In genomic region chr1:43908858-43909257, GRCh38 we compare ENCODE assay signal across 1 cellular context.
TF ChIP-seq lines count a peak whose summit lies in the region.

No MANE protein-coding gene starts in this region.

TF ChIP-seq in GM23338, 12 proteins besides CTCF, POLR2A, EP300 and RAD21 (continued from another document):
- no peak for TF ChIP-seq EZH2 (IDR thresholded peaks at IDR 0.05; ENCODE audit: low read depth, unreplicated experiment)
- TF ChIP-seq NANOG (IDR thresholded peaks at IDR 0.05; ENCODE audit: borderline replicate concordance), result no peak
- TF ChIP-seq, protein P1, sequence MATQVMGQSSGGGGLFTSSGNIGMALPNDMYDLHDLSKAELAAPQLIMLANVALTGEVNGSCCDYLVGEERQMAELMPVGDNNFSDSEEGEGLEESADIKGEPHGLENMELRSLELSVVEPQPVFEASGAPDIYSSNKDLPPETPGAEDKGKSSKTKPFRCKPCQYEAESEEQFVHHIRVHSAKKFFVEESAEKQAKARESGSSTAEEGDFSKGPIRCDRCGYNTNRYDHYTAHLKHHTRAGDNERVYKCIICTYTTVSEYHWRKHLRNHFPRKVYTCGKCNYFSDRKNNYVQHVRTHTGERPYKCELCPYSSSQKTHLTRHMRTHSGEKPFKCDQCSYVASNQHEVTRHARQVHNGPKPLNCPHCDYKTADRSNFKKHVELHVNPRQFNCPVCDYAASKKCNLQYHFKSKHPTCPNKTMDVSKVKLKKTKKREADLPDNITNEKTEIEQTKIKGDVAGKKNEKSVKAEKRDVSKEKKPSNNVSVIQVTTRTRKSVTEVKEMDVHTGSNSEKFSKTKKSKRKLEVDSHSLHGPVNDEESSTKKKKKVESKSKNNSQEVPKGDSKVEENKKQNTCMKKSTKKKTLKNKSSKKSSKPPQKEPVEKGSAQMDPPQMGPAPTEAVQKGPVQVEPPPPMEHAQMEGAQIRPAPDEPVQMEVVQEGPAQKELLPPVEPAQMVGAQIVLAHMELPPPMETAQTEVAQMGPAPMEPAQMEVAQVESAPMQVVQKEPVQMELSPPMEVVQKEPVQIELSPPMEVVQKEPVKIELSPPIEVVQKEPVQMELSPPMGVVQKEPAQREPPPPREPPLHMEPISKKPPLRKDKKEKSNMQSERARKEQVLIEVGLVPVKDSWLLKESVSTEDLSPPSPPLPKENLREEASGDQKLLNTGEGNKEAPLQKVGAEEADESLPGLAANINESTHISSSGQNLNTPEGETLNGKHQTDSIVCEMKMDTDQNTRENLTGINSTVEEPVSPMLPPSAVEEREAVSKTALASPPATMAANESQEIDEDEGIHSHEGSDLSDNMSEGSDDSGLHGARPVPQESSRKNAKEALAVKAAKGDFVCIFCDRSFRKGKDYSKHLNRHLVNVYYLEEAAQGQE (IDR thresholded peaks at IDR 0.05; ENCODE audit: unreplicated experiment), result no peak
- TF ChIP-seq, protein P2, sequence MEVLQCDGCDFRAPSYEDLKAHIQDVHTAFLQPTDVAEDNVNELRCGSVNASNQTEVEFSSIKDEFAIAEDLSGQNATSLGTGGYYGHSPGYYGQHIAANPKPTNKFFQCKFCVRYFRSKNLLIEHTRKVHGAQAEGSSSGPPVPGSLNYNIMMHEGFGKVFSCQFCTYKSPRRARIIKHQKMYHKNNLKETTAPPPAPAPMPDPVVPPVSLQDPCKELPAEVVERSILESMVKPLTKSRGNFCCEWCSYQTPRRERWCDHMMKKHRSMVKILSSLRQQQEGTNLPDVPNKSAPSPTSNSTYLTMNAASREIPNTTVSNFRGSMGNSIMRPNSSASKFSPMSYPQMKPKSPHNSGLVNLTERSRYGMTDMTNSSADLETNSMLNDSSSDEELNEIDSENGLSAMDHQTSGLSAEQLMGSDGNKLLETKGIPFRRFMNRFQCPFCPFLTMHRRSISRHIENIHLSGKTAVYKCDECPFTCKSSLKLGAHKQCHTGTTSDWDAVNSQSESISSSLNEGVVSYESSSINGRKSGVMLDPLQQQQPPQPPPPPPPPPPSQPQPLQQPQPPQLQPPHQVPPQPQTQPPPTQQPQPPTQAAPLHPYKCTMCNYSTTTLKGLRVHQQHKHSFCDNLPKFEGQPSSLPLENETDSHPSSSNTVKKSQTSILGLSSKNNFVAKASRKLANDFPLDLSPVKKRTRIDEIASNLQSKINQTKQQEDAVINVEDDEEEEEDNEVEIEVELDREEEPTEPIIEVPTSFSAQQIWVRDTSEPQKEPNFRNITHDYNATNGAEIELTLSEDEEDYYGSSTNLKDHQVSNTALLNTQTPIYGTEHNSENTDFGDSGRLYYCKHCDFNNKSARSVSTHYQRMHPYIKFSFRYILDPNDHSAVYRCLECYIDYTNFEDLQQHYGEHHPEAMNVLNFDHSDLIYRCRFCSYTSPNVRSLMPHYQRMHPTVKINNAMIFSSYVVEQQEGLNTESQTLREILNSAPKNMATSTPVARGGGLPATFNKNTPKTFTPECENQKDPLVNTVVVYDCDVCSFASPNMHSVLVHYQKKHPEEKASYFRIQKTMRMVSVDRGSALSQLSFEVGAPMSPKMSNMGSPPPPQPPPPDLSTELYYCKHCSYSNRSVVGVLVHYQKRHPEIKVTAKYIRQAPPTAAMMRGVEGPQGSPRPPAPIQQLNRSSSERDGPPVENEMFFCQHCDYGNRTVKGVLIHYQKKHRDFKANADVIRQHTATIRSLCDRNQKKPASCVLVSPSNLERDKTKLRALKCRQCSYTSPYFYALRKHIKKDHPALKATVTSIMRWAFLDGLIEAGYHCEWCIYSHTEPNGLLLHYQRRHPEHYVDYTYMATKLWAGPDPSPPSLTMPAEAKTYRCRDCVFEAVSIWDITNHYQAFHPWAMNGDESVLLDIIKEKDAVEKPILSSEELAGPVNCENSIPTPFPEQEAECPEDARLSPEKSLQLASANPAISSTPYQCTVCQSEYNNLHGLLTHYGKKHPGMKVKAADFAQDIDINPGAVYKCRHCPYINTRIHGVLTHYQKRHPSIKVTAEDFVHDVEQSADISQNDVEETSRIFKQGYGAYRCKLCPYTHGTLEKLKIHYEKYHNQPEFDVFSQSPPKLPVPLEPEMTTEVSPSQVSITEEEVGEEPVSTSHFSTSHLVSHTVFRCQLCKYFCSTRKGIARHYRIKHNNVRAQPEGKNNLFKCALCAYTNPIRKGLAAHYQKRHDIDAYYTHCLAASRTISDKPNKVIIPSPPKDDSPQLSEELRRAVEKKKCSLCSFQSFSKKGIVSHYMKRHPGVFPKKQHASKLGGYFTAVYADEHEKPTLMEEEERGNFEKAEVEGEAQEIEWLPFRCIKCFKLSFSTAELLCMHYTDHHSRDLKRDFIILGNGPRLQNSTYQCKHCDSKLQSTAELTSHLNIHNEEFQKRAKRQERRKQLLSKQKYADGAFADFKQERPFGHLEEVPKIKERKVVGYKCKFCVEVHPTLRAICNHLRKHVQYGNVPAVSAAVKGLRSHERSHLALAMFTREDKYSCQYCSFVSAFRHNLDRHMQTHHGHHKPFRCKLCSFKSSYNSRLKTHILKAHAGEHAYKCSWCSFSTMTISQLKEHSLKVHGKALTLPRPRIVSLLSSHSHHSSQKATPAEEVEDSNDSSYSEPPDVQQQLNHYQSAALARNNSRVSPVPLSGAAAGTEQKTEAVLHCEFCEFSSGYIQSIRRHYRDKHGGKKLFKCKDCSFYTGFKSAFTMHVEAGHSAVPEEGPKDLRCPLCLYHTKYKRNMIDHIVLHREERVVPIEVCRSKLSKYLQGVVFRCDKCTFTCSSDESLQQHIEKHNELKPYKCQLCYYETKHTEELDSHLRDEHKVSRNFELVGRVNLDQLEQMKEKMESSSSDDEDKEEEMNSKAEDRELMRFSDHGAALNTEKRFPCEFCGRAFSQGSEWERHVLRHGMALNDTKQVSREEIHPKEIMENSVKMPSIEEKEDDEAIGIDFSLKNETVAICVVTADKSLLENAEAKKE (CRISPR knock-in tag; IDR thresholded peaks at IDR 0.05), result no peak
- no peak for TF ChIP-seq POLR2AphosphoS5 (IDR thresholded peaks at IDR 0.05; ENCODE audit: low read depth)
- TF ChIP-seq, protein P3, sequence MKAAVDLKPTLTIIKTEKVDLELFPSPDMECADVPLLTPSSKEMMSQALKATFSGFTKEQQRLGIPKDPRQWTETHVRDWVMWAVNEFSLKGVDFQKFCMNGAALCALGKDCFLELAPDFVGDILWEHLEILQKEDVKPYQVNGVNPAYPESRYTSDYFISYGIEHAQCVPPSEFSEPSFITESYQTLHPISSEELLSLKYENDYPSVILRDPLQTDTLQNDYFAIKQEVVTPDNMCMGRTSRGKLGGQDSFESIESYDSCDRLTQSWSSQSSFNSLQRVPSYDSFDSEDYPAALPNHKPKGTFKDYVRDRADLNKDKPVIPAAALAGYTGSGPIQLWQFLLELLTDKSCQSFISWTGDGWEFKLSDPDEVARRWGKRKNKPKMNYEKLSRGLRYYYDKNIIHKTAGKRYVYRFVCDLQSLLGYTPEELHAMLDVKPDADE (IDR thresholded peaks at IDR 0.05), result no peak
- TF ChIP-seq ZNF331 (CRISPR knock-in tag; IDR thresholded peaks at IDR 0.05; ENCODE audit: low read depth), result no peak
- no peak for TF ChIP-seq ZNF114 (CRISPR knock-in tag; IDR thresholded peaks at IDR 0.05)
- no peak for TF ChIP-seq JUNB (IDR thresholded peaks at IDR 0.05; ENCODE audit: unreplicated experiment)
- TF ChIP-seq STAT1 (IDR thresholded peaks at IDR 0.05; ENCODE audit: unreplicated experiment), result no peak
